8 cellular contexts compared by ENCODE assay signal in genomic region chr10:119892188-119893065, GRCh38. TPM values are rescaled to one million over a fixed set of nuclear protein-coding genes. Genes with fewer than 3 reads are reported as not detected.
DNase-seq lines count a peak whose midpoint lies in the region; ATAC-seq, FAIRE-seq and TF ChIP-seq lines count a peak whose summit lies in the region.

SEC23IP (plus strand) TSS chr10:119892730; CDS start chr10:119892783, 53 bp downstream.

- H3K79me2 ChIP-seq in trophoblast cell (ENCODE audit: control insufficient read depth, insufficient read depth, low read length, poor library complexity): peaks cover 8% of the 10 kb centered on the region

- DNase-seq in GM12891 (ENCODE audit: insufficient read length, low spot score): peak; percentile 75
- peak; percentile 69 for DNase-seq in NCI-H1436 treated with DMSO at 0.1 percent for 48 hours (lab: John Stamatoyannopoulos, UW)
- peak; percentile 77 to 92 (median 87) for DNase-seq in T-cell
- peak; percentile 96 to 97 for DNase-seq in cardiac muscle cell (ENCODE audit: low read depth in 1 of 2, low spot score in 1 of 2)
- peak; percentile 96 to 97 for DNase-seq in trophoblast cell
- peak; percentile 96 for DNase-seq in transverse colon

- peak within 1 kb of the TSS; percentile 67 for H2BK120ac ChIP-seq in trophoblast cell (ENCODE audit: insufficient read depth, low read length, poor library complexity)

- peak within 1 kb of the TSS; percentile 71 for H2AFZ ChIP-seq in trophoblast cell (ENCODE audit: insufficient read depth, low read length, poor library complexity)

- peak within 1 kb of the TSS; percentile 95 for H3K4me2 ChIP-seq in trophoblast cell (ENCODE audit: low read length)

- TF ChIP-seq CTCF in cardiac muscle cell (IDR thresholded peaks at IDR 0.05; ENCODE audit: low read depth, low read length) (no peak), transverse colon (IDR thresholded peaks at IDR 0.05) (peak in 2 of 5 experiments; percentile 30 to 39)

- no peaks in the 10 kb centered on the region for H3K36me3 ChIP-seq in cardiac muscle cell
- H3K36me3 ChIP-seq in trophoblast cell (ENCODE audit: control insufficient read depth in 1 of 2, insufficient read depth in 2 of 2, low read length in 2 of 2): peaks cover 6% of the 10 kb centered on the region in 2 experiments
- no peaks in the 10 kb centered on the region for H3K36me3 ChIP-seq in transverse colon

- ATAC-seq in HG02840 (IDR thresholded peaks at IDR 0.05; ENCODE audit: low FRiP score, unreplicated experiment) (peak; percentile 99), T-cell (replicated peaks in 1 of 4) (peak; percentile 97 to 99 (median 99))

- intact Hi-C loops in transverse colon (cut with DNase I; ENCODE audit: low total_unique reads): no loop called here

- H3K27ac Mint-ChIP-seq in T-cell: peak within 1 kb of the TSS; percentile 92 to 97

- TF ChIP-seq POLR2A in GM12891 (IDR thresholded peaks at IDR 0.05; ENCODE audit: low read depth, low read length) (peak; percentile 85), transverse colon (IDR thresholded peaks at IDR 0.05) (peak; percentile 85)

- peak within 1 kb of the TSS; percentile 93 for H4K8ac ChIP-seq in trophoblast cell (ENCODE audit: low read depth, low read length)

- peak within 1 kb of the TSS; percentile 13 for H2AK5ac ChIP-seq in trophoblast cell (ENCODE audit: low read length)

- POLR2A ChIA-PET in T-cell (lab: Charles Lee): interaction anchor here (1.0 to 2.4 kb wide), 2 partner anchors 19 to 21 kb away, joined by 5 to 7 read pairs; partner anchors contain the start of gene MCMBP (in 1 of the 2)

- peak within 1 kb of the TSS; percentile 95 for H3K4ac ChIP-seq in trophoblast cell (ENCODE audit: low read depth, low read length)

- H3K9me3 Mint-ChIP-seq in T-cell: no peaks in the 10 kb centered on the region

- peak within 1 kb of the TSS; percentile 86 to 95 (median 91) for H3K4me3 Mint-ChIP-seq in T-cell

- H3K4me3 ChIP-seq in cardiac muscle cell: peak within 1 kb of the TSS; percentile 100
- H3K4me3 ChIP-seq in trophoblast cell (ENCODE audit: low read depth, low read length): peak within 1 kb of the TSS; percentile 82
- peak within 1 kb of the TSS; percentile 80 to 89 (median 86) for H3K4me3 ChIP-seq in transverse colon

- peak within 1 kb of the TSS; percentile 93 for H4K12ac ChIP-seq in trophoblast cell (ENCODE audit: low read depth, low read length)

- peak within 1 kb of the TSS; percentile 77 for H3K14ac ChIP-seq in trophoblast cell (ENCODE audit: low read length)

- WGBS in adipose tissue, 3 donors: 1% methylated on average over 59 to 61 of the region's 61 CpGs
- 100% methylated on average over 1 of the region's 61 CpGs for WGBS in trophoblast cell (ENCODE audit: extremely low coverage, insufficient coverage, insufficient read length)
- 0 to 1% methylated on average over 4 to 61 of the region's 61 CpGs for WGBS in transverse colon (ENCODE audit: low coverage in 1 of 2), 2 donors

- peaks cover 6% of the 10 kb centered on the region for H3K36me3 Mint-ChIP-seq in T-cell

- in situ Hi-C loops in transverse colon (cut with MboI; ENCODE audit: low pct_ligation_motif_present in 1 of 4, low pct_unique_long_range_greater_than_20kb in 1 of 4, low sequenced_read_pairs in 3 of 4): no loop called here

- peak within 1 kb of the TSS; percentile 89 for H3K9ac ChIP-seq in trophoblast cell (ENCODE audit: low read length)

- H4K91ac ChIP-seq in trophoblast cell (ENCODE audit: low read depth, low read length): peak within 1 kb of the TSS; percentile 79

- no peaks in the 10 kb centered on the region for H3K27me3 Mint-ChIP-seq in T-cell

- H3K18ac ChIP-seq in trophoblast cell (ENCODE audit: low read length): peak within 1 kb of the TSS; percentile 80

- TF ChIP-seq EP300 in transverse colon (IDR thresholded peaks at IDR 0.05; ENCODE audit: low read depth): no peak

- H3K9me3 ChIP-seq in cardiac muscle cell (ENCODE audit: low read depth) (no peaks in the 10 kb centered on the region), trophoblast cell (ENCODE audit: insufficient read depth, low read depth, low read length) (peaks cover 2% of the 10 kb centered on the region), transverse colon (no peaks in the 10 kb centered on the region)

- peak within 1 kb of the TSS; percentile 63 for H3K27ac ChIP-seq in adipose tissue (ENCODE audit: low read depth, low read length)
- H3K27ac ChIP-seq in cardiac muscle cell: peak within 1 kb of the TSS; percentile 84
- H3K27ac ChIP-seq in trophoblast cell (ENCODE audit: low read depth, low read length): peak within 1 kb of the TSS; percentile 35
- peak within 1 kb of the TSS; percentile 87 to 94 (median 89) for H3K27ac ChIP-seq in transverse colon

- peak within 1 kb of the TSS; percentile 65 for H2BK5ac ChIP-seq in trophoblast cell (ENCODE audit: low read depth, low read length, poor library complexity)

- FAIRE-seq in GM12891 (lab: Jason Lieb, UNC): peak; percentile 98

- peaks cover 8% of the 10 kb centered on the region for H3K79me1 ChIP-seq in trophoblast cell (ENCODE audit: low read length)

- H3K4me1 ChIP-seq in cardiac muscle cell (ENCODE audit: low read depth) (peaks cover 23% of the 10 kb centered on the region), trophoblast cell (ENCODE audit: control insufficient read depth in 1 of 2, insufficient read depth in 2 of 2, low read length in 2 of 2) (peaks cover 0 to 3% of the 10 kb centered on the region in 2 experiments), transverse colon (peaks cover 24 to 49% (median 41%) of the 10 kb centered on the region in 4 donors)

- H3K23ac ChIP-seq in trophoblast cell (ENCODE audit: low read length): no peak within 1 kb of the TSS

- H3K27me3 ChIP-seq in cardiac muscle cell (no peaks in the 10 kb centered on the region), trophoblast cell (ENCODE audit: insufficient read depth, low read length) (no peaks in the 10 kb centered on the region), transverse colon (no peaks in the 10 kb centered on the region)

- CTCF ChIA-PET in T-cell (lab: Charles Lee): interaction anchor here (0.5 to 1.8 kb wide), 3 partner anchors 19 to 1272 kb away, joined by 3 to 14 read pairs (median 3); partner anchors contain the start of gene MCMBP (in 1 of the 2)

- peaks cover 46 to 50% (median 49%) of the 10 kb centered on the region in 3 donors for H3K4me1 Mint-ChIP-seq in T-cell

- no peak within 1 kb of the TSS for H2BK12ac ChIP-seq in trophoblast cell (ENCODE audit: low read length)

TF ChIP-seq in GM12891, 5 proteins besides CTCF, POLR2A, EP300 and RAD21:
- TF ChIP-seq SPI1 (IDR thresholded peaks at IDR 0.05; ENCODE audit: low read depth, low read length): peak; percentile 58; the same call in 1 of the 2 replicates
- peak; percentile 67 for TF ChIP-seq POU2F2 (IDR thresholded peaks at IDR 0.05; ENCODE audit: low read depth, low read length)
- peak; percentile 91 for TF ChIP-seq POLR2AphosphoS5 (IDR thresholded peaks at IDR 0.05; ENCODE audit: low read depth, low read length)
- no peak for TF ChIP-seq PAX5 (IDR thresholded peaks at IDR 0.05; ENCODE audit: insufficient read depth, low read length, severe bottlenecking)
- TF ChIP-seq TAF1 (IDR thresholded peaks at IDR 0.05; ENCODE audit: low read depth, low read length): peak; percentile 43

RNA-seq across cellular contexts. Expression of gene SEC23IP, which starts in this region (rescaled TPM):
- 26.1 TPM for polyA plus RNA-seq in GM12891 (2012; ENCODE audit: low read depth, missing spikeins)
- total RNA-seq in T-cell (10 to 100 TPM; 33.8 to 67.1 (median 52.0) TPM), cardiac muscle cell (22.9 and 42.1 TPM in 2 replicates), transverse colon (10 to 100 TPM; 20.5 to 51.7 (median 31.8) TPM)
- polyA plus RNA-seq in adipose tissue (10 to 100 TPM in 2 of 3 donors, 1 to 10 TPM in 1; 5.1 to 15.5 (median 10.1) TPM), cardiac muscle cell (40.8 and 42.8 TPM in 2 replicates)
- polyA plus RNA-seq in trophoblast cell (2013): 46.1 and 50.7 TPM in 2 replicates

Comparison
In these comparisons a context has a peak if more than half of its experiments do, and no peak if none do; other contexts are left out.
1. Peak in every context shown above with its lines: DNase-seq, ATAC-seq, H3K4me3 ChIP-seq and H3K27ac ChIP-seq.
2. H3K27ac ChIP-seq: peak in every context shown above with its lines; median percentile 89 in transverse colon; 84 in cardiac muscle cell; 63 in adipose tissue; 35 in trophoblast cell.